Comparison of ENCODE assay signal across 12 cellular contexts in the genomic region with DNA sequence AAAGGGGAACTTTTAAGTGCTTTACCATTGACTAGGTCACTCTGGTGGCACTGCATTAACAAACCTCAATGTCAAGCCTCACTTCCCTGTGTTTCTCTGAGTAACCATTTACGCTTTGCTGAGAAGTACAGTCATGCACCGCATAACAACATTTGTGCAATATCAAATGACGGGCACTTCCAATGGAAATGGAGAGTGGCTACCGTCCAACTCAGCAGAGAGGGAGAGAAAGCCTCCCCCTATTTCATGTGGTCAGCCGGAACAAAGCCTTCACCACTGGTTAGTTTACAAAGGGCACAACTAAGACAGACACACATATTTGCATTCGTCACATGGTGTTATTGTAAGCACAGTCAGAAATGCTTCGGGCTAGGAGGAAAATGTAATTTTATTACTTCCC.
DNase-seq lines count a peak whose midpoint lies in the region; ATAC-seq and TF ChIP-seq lines count a peak whose summit lies in the region.
"Had no signal": no experiment of that assay in that cellular context is flagged by ENCODE, and none has a peak within 500 bp of the region (broad histone marks: within the 10 kb centered on the region; RNA-seq: fewer than 3 reads in every experiment).

No MANE protein-coding gene starts in this region.

- H3K4me3 ChIP-seq in astrocyte of the cerebellum (ENCODE audit: low read depth, low read length): no peak overlapping the region
- no peak overlapping the region for H3K4me3 ChIP-seq in lung
- H3K4me3 ChIP-seq: dorsolateral prefrontal cortex, upper lobe of left lung had no signal

- peaks cover 0 to 9% of the 10 kb centered on the region in 2 donors for H3K9me3 ChIP-seq in lung (ENCODE audit: control insufficient read depth in 2 of 2, insufficient read depth in 1 of 2, low read length in 1 of 2)
- H3K9me3 ChIP-seq: upper lobe of left lung had no signal

- 64 to 77% methylated on average over 7 of the region's 7 CpGs for WGBS in lung, 2 donors

- peak; percentile 82 for DNase-seq in DMS153 treated with DMSO at 0.1 percent for 48 hours (lab: John Stamatoyannopoulos, UW; ENCODE audit: unreplicated experiment)
- peak; percentile 96 for DNase-seq in NCI-H2029 (lab: John Stamatoyannopoulos, UW)
- DNase-seq in astrocyte of the cerebellum (ENCODE audit: low read depth): peak; percentile 99
- peak; percentile 44 for DNase-seq in lung (ENCODE audit: low spot score)
- no peak for DNase-seq in OCI-M2 (lab: John Stamatoyannopoulos, UW; ENCODE audit: unreplicated experiment)
- DNase-seq: activated CD8-positive, alpha-beta T cell treated with anti-CD3 and anti-CD28 coated beads for 36 hours; dorsolateral prefrontal cortex; left ventricle myocardium superior had no signal

- no peaks in the 10 kb centered on the region for H3K36me3 ChIP-seq in lung (ENCODE audit: control insufficient read depth in 2 of 2, insufficient read depth in 2 of 2, low read length in 2 of 2)
- H3K36me3 ChIP-seq: upper lobe of left lung had no signal

- no peak for ATAC-seq in lung (ENCODE audit: insufficient read depth, low FRiP score)
- no peak for ATAC-seq in GM19328 (IDR thresholded peaks at IDR 0.05; ENCODE audit: unreplicated experiment)
- ATAC-seq in GM19351 (IDR thresholded peaks at IDR 0.05; ENCODE audit: unreplicated experiment): no peak
- ATAC-seq in GM18909 (IDR thresholded peaks at IDR 0.05; ENCODE audit: poor library complexity, unreplicated experiment): no peak
- ATAC-seq: activated CD8-positive, alpha-beta T cell treated with anti-CD3 and anti-CD28 coated beads for 36 hours; left ventricle myocardium superior had no signal

- H3K27ac ChIP-seq in lung (ENCODE audit: low read depth in 1 of 2, low read length in 1 of 2): no peak overlapping the region
- H3K27ac ChIP-seq: dorsolateral prefrontal cortex, upper lobe of left lung had no signal

- TF ChIP-seq CTCF in astrocyte of the cerebellum (IDR thresholded peaks at IDR 0.05; ENCODE audit: low read depth, low read length, missing control alignments): no peak
- no peak for TF ChIP-seq CTCF in lung (IDR thresholded peaks at IDR 0.05; ENCODE audit: control extremely low read depth, extremely low read depth)

- no peaks in the 10 kb centered on the region for H3K4me1 ChIP-seq in lung (ENCODE audit: control insufficient read depth in 2 of 2, insufficient read depth in 2 of 2, low read length in 2 of 2)
- H3K4me1 ChIP-seq: upper lobe of left lung had no signal

- no peaks in the 10 kb centered on the region for H3K27me3 ChIP-seq in lung (ENCODE audit: control insufficient read depth, insufficient read depth)
- H3K27me3 ChIP-seq: dorsolateral prefrontal cortex, upper lobe of left lung had no signal

- in situ Hi-C loops in astrocyte of the cerebellum (cut with HindIII; ENCODE audit: low sequenced_read_pairs): no loop called here
